26 cellular contexts compared by ENCODE assay signal in the genomic region with DNA sequence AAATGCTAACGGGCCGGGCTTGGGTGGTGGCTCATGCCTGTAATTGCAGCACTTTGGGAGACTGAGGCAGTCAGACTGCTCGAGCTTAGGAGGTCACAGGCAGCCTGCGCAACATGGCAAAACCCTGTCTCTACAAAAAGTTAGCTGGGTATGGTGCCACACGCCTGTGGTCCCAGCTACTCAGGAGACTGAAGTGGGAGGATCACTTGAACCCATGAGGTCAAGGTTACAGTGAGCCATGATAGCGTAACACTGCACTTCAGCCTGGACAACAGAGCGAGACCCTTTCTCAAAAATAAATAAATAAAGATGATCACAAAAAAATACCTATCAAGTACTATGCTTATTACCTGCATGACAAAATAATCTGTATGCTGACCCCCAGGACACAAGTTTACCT.
"Had no signal": no experiment of that assay in that cellular context is flagged by ENCODE, and none has a peak within 500 bp of the region (broad histone marks: within the 10 kb centered on the region; RNA-seq: fewer than 3 reads in every experiment).

No MANE protein-coding gene starts in this region.

- H3K4me3 ChIP-seq: esophagus muscularis mucosa, heart left ventricle, skin epidermis, thoracic aorta had no signal

- H3K4me1 Mint-ChIP-seq: nephron had no signal

- H3K4me3 Mint-ChIP-seq: activated CD4-positive, alpha-beta memory T cell treated with anti-CD3 and anti-CD28 coated beads for 36 hours; activated CD4-positive, alpha-beta T cell treated with anti-CD3 and anti-CD28 coated beads, Interleukin-2, amount 10 ng/mL, durations not matched to agents 24 days and 14 days; activated naive CD4-positive, alpha-beta T cell treated with anti-CD3 and anti-CD28 coated beads, Interleukin-2, amount 10 ng/mL, durations not matched to agents 7 days and 5 days; activated T-cell treated with anti-CD3 and anti-CD28 coated beads, Interleukin-2, amount 50 U/mL, for 4 hours; nephron; stimulated activated effector memory CD8-positive, alpha-beta T cell treated with anti-CD3 and anti-CD28 coated beads, Interleukin-12 subunit alpha, Interleukin-12 subunit beta, amount 100 ng/mL, for 72 hours; stimulated activated naive CD8-positive, alpha-beta T cell treated with anti-CD3 and anti-CD28 coated beads, Interleukin-15, Interleukin-2, amounts not matched to agents 100 ng/mL and 50 ng/mL, for 24 hours; T-helper 1 cell treated with Interleukin-12 subunit alpha and Interleukin-12 subunit beta and Interleukin-4 antibody, amounts not matched to agents 30 μg/mL and 1 μg/mL, for 36 hours had no signal

- H3K27ac Mint-ChIP-seq: activated CD4-positive, alpha-beta memory T cell treated with anti-CD3 and anti-CD28 coated beads for 36 hours; activated CD4-positive, alpha-beta T cell treated with anti-CD3 and anti-CD28 coated beads, Interleukin-2, amount 10 ng/mL, durations not matched to agents 24 days and 14 days; activated naive CD4-positive, alpha-beta T cell treated with anti-CD3 and anti-CD28 coated beads, Interleukin-2, amount 10 ng/mL, durations not matched to agents 7 days and 5 days; nephron; stimulated activated effector memory CD8-positive, alpha-beta T cell treated with anti-CD3 and anti-CD28 coated beads, Interleukin-12 subunit alpha, Interleukin-12 subunit beta, amount 100 ng/mL, for 72 hours; stimulated activated naive CD8-positive, alpha-beta T cell treated with anti-CD3 and anti-CD28 coated beads, Interleukin-15, Interleukin-2, amounts not matched to agents 100 ng/mL and 50 ng/mL, for 24 hours; T-helper 1 cell treated with Interleukin-12 subunit alpha and Interleukin-12 subunit beta and Interleukin-4 antibody, amounts not matched to agents 30 μg/mL and 1 μg/mL, for 36 hours had no signal

- DNase-seq: activated CD4-positive, alpha-beta memory T cell treated with anti-CD3 and anti-CD28 coated beads for 36 hours; activated CD4-positive, alpha-beta T cell treated with anti-CD3 and anti-CD28 coated beads, Interleukin-2, amount 10 ng/mL, durations not matched to agents 24 days and 14 days; activated CD4-positive, CD25-positive, alpha-beta regulatory T cell treated with anti-CD3 and anti-CD28 coated beads, Interleukin-2, amount 50 U/mL, for 72 hours; activated CD8-positive, alpha-beta memory T cell treated with anti-CD3 and anti-CD28 coated beads, Interleukin-2, amount 50 U/mL, for 4 hours; activated effector memory CD4-positive, alpha-beta T cell treated with anti-CD3 and anti-CD28 coated beads, Interleukin-2, amount 50 U/mL, for 16 hours; activated naive CD4-positive, alpha-beta T cell treated with anti-CD3 and anti-CD28 coated beads, Interleukin-2, amount 10 ng/mL, durations not matched to agents 7 days and 5 days; activated T-cell treated with anti-CD3 and anti-CD28 coated beads, Interleukin-2, amount 50 U/mL, for 4 hours; amygdala; caudate nucleus; foreskin keratinocyte; heart left ventricle; hypothalamus; mesenchymal stem cell; stimulated activated CD4-positive, alpha-beta T cell treated with anti-CD3 and anti-CD28 coated beads, Interleukin-4, amount 100 ng/mL, for 24 hours; SW 1271; T1000; trophoblast cell; WERI-Rb-1 had no signal

- H3K27ac ChIP-seq: esophagus muscularis mucosa, foreskin keratinocyte, heart left ventricle, skin epidermis, thoracic aorta, WERI-Rb-1 had no signal

- H3K9me3 Mint-ChIP-seq: activated CD4-positive, alpha-beta memory T cell treated with anti-CD3 and anti-CD28 coated beads for 36 hours; activated CD4-positive, alpha-beta T cell treated with anti-CD3 and anti-CD28 coated beads, Interleukin-2, amount 10 ng/mL, durations not matched to agents 24 days and 14 days; activated naive CD4-positive, alpha-beta T cell treated with anti-CD3 and anti-CD28 coated beads, Interleukin-2, amount 10 ng/mL, durations not matched to agents 7 days and 5 days; activated T-cell treated with anti-CD3 and anti-CD28 coated beads, Interleukin-2, amount 50 U/mL, for 4 hours; nephron; stimulated activated effector memory CD8-positive, alpha-beta T cell treated with anti-CD3 and anti-CD28 coated beads, Interleukin-12 subunit alpha, Interleukin-12 subunit beta, amount 100 ng/mL, for 72 hours; stimulated activated naive CD8-positive, alpha-beta T cell treated with anti-CD3 and anti-CD28 coated beads, Interleukin-15, Interleukin-2, amounts not matched to agents 100 ng/mL and 50 ng/mL, for 24 hours; T-helper 1 cell treated with Interleukin-12 subunit alpha and Interleukin-12 subunit beta and Interleukin-4 antibody, amounts not matched to agents 30 μg/mL and 1 μg/mL, for 36 hours had no signal

- ATAC-seq: activated T-cell treated with anti-CD3 and anti-CD28 coated beads, Interleukin-2, amount 50 U/mL, for 4 hours; foreskin keratinocyte; heart left ventricle; sciatic nerve; stimulated activated effector memory CD8-positive, alpha-beta T cell treated with anti-CD3 and anti-CD28 coated beads, Interleukin-12 subunit alpha, Interleukin-12 subunit beta, amount 100 ng/mL, for 72 hours had no signal

- H3K27me3 Mint-ChIP-seq: activated CD4-positive, alpha-beta memory T cell treated with anti-CD3 and anti-CD28 coated beads for 36 hours; activated CD4-positive, alpha-beta T cell treated with anti-CD3 and anti-CD28 coated beads, Interleukin-2, amount 10 ng/mL, durations not matched to agents 24 days and 14 days; activated naive CD4-positive, alpha-beta T cell treated with anti-CD3 and anti-CD28 coated beads, Interleukin-2, amount 10 ng/mL, durations not matched to agents 7 days and 5 days; stimulated activated naive CD8-positive, alpha-beta T cell treated with anti-CD3 and anti-CD28 coated beads, Interleukin-15, Interleukin-2, amounts not matched to agents 100 ng/mL and 50 ng/mL, for 24 hours had no signal

- H3K27me3 ChIP-seq: esophagus muscularis mucosa, foreskin keratinocyte, heart left ventricle had no signal

- H3K4me1 ChIP-seq: esophagus muscularis mucosa, foreskin keratinocyte had no signal

- H3K9me3 ChIP-seq: esophagus muscularis mucosa, heart left ventricle, thoracic aorta had no signal
